In the genomic region with DNA sequence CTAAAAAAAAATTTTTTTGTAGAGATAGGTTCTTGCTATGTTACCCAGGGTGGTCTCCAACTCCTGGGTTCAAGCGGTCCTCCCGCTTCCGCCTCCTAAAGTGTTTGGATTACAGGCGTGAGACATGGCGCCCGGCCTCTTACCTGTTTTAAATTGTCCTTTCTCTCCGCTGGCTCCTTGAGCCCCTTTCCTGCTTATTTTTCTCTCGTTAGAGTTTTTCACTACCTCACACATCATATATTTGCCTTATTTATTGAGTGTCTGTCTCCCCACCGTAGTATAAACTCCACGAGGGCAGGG, we compare ENCODE assay signal across 1 cellular context.
TF ChIP-seq lines count a peak whose summit lies in the region.

No MANE protein-coding gene starts in this region.

TF ChIP-seq in GM23338, 12 proteins besides CTCF, POLR2A, EP300 and RAD21 (continued from another document):
- TF ChIP-seq, protein P1, sequence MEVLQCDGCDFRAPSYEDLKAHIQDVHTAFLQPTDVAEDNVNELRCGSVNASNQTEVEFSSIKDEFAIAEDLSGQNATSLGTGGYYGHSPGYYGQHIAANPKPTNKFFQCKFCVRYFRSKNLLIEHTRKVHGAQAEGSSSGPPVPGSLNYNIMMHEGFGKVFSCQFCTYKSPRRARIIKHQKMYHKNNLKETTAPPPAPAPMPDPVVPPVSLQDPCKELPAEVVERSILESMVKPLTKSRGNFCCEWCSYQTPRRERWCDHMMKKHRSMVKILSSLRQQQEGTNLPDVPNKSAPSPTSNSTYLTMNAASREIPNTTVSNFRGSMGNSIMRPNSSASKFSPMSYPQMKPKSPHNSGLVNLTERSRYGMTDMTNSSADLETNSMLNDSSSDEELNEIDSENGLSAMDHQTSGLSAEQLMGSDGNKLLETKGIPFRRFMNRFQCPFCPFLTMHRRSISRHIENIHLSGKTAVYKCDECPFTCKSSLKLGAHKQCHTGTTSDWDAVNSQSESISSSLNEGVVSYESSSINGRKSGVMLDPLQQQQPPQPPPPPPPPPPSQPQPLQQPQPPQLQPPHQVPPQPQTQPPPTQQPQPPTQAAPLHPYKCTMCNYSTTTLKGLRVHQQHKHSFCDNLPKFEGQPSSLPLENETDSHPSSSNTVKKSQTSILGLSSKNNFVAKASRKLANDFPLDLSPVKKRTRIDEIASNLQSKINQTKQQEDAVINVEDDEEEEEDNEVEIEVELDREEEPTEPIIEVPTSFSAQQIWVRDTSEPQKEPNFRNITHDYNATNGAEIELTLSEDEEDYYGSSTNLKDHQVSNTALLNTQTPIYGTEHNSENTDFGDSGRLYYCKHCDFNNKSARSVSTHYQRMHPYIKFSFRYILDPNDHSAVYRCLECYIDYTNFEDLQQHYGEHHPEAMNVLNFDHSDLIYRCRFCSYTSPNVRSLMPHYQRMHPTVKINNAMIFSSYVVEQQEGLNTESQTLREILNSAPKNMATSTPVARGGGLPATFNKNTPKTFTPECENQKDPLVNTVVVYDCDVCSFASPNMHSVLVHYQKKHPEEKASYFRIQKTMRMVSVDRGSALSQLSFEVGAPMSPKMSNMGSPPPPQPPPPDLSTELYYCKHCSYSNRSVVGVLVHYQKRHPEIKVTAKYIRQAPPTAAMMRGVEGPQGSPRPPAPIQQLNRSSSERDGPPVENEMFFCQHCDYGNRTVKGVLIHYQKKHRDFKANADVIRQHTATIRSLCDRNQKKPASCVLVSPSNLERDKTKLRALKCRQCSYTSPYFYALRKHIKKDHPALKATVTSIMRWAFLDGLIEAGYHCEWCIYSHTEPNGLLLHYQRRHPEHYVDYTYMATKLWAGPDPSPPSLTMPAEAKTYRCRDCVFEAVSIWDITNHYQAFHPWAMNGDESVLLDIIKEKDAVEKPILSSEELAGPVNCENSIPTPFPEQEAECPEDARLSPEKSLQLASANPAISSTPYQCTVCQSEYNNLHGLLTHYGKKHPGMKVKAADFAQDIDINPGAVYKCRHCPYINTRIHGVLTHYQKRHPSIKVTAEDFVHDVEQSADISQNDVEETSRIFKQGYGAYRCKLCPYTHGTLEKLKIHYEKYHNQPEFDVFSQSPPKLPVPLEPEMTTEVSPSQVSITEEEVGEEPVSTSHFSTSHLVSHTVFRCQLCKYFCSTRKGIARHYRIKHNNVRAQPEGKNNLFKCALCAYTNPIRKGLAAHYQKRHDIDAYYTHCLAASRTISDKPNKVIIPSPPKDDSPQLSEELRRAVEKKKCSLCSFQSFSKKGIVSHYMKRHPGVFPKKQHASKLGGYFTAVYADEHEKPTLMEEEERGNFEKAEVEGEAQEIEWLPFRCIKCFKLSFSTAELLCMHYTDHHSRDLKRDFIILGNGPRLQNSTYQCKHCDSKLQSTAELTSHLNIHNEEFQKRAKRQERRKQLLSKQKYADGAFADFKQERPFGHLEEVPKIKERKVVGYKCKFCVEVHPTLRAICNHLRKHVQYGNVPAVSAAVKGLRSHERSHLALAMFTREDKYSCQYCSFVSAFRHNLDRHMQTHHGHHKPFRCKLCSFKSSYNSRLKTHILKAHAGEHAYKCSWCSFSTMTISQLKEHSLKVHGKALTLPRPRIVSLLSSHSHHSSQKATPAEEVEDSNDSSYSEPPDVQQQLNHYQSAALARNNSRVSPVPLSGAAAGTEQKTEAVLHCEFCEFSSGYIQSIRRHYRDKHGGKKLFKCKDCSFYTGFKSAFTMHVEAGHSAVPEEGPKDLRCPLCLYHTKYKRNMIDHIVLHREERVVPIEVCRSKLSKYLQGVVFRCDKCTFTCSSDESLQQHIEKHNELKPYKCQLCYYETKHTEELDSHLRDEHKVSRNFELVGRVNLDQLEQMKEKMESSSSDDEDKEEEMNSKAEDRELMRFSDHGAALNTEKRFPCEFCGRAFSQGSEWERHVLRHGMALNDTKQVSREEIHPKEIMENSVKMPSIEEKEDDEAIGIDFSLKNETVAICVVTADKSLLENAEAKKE (CRISPR knock-in tag; IDR thresholded peaks at IDR 0.05): no peak
- no peak for TF ChIP-seq POLR2AphosphoS5 (IDR thresholded peaks at IDR 0.05; ENCODE audit: low read depth)
